In the genomic region with DNA sequence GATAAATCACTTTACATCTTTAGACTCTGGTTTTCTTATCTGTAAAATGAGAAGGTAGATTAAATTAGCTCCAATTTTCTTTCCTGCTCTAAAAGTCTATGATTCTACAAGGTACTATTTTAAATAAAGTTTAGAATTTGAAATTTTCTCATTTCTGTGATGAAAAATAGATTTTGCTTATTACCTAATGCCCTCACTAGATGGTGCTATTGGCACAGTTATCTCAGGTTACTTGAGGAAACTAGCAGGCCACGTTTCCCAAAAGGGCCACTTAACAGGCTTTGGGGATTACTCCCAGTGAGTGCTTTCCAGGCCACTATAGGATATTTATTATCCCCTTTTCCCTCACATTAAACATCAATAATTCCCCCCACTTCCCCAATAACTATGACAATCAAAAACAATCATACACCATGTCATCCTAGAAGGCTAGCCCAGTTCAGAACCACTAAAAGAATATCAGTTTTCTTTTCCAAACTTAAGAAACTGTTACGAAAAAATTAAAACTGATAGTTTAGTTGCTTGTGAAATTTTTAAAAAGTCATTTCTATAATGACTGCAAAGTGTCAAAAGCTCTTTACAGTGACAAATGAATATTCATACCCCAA, we compare ENCODE assay signal across 9 cellular contexts. TPM values are rescaled to one million over a fixed set of nuclear protein-coding genes. Genes with fewer than 3 reads are reported as not detected.
A peak's percentile ranks its signal among the peaks of the same experiment; 100 is the strongest.
DNase-seq lines count a peak whose midpoint lies in the region; ATAC-seq, FAIRE-seq and TF ChIP-seq lines count a peak whose summit lies in the region.
"Had no signal": no experiment of that assay in that cellular context is flagged by ENCODE, and none has a peak within 500 bp of the region (broad histone marks: within the 10 kb centered on the region; RNA-seq: fewer than 3 reads in every experiment).

No MANE protein-coding gene starts in this region.

- no peaks in the 10 kb centered on the region for H3K9me3 ChIP-seq in osteoblast (ENCODE audit: low read depth, low read length)

- H3K4me1 ChIP-seq in osteoblast (ENCODE audit: insufficient read depth, low read length): no peaks in the 10 kb centered on the region

- no peak overlapping the region for H3K4me3 ChIP-seq in osteoblast (ENCODE audit: insufficient read depth, low read length)

- peak; percentile 72 for TF ChIP-seq CTCF in osteoblast (IDR thresholded peaks at IDR 0.05; ENCODE audit: extremely low read depth, low read depth, low read length)

- no peaks in the 10 kb centered on the region for H3K27me3 ChIP-seq in osteoblast (ENCODE audit: insufficient read depth, low read length)

- H3K4me3 Mint-ChIP-seq in activated T-cell treated with anti-CD3 and anti-CD28 coated beads, Interleukin-2, amount 50 U/mL, for 72 hours: peak overlapping the region in 1 of 2 donors; percentile 23
- H3K4me3 Mint-ChIP-seq: central memory CD8-positive, alpha-beta T cell had no signal

- H3K4me2 ChIP-seq in osteoblast (ENCODE audit: insufficient read depth, low read length): no peak overlapping the region

- peak; percentile 83 for FAIRE-seq in frontal cortex (lab: Jason Lieb, UNC)

- peak overlapping the region; percentile 86 for H3K27ac Mint-ChIP-seq in activated T-cell treated with anti-CD3 and anti-CD28 coated beads, Interleukin-2, amount 50 U/mL, for 72 hours

- no peak overlapping the region for H3K27ac ChIP-seq in osteoblast (ENCODE audit: low read depth, low read length)

- peak; percentile 57 for DNase-seq in DMS79 (lab: John Stamatoyannopoulos, UW)
- DNase-seq in NCI-H510A treated with DMSO at 0.1 percent for 48 hours (lab: John Stamatoyannopoulos, UW): peak; percentile 62
- peak; percentile 18 to 34 for DNase-seq in activated T-cell treated with anti-CD3 and anti-CD28 coated beads, Interleukin-2, amount 50 U/mL, for 72 hours
- peak; percentile 47 to 51 for DNase-seq in frontal cortex (ENCODE audit: low spot score in 2 of 2)
- peak; percentile 17 for DNase-seq in osteoblast (ENCODE audit: insufficient read length, low spot score, missing footprints)

- H3K27me3 Mint-ChIP-seq in activated T-cell treated with anti-CD3 and anti-CD28 coated beads, Interleukin-2, amount 50 U/mL, for 72 hours (ENCODE audit: low read depth): no peaks in the 10 kb centered on the region
- H3K27me3 Mint-ChIP-seq: central memory CD8-positive, alpha-beta T cell had no signal

- peaks cover 1 to 3% of the 10 kb centered on the region in 2 donors for H3K36me3 Mint-ChIP-seq in activated T-cell treated with anti-CD3 and anti-CD28 coated beads, Interleukin-2, amount 50 U/mL, for 72 hours (ENCODE audit: insufficient read depth in 2 of 2)

- no peaks in the 10 kb centered on the region for H3K36me3 ChIP-seq in osteoblast (ENCODE audit: insufficient read depth, low read length)

- ATAC-seq in HG03280 (IDR thresholded peaks at IDR 0.05; ENCODE audit: unreplicated experiment) (peak; percentile 62), HG03457 (IDR thresholded peaks at IDR 0.05; ENCODE audit: unreplicated experiment) (no peak), GM21825 (IDR thresholded peaks at IDR 0.05; ENCODE audit: unreplicated experiment) (no peak)
- peak in 1 of 2 donors; percentile 58 for ATAC-seq in activated T-cell treated with anti-CD3 and anti-CD28 coated beads, Interleukin-2, amount 50 U/mL, for 72 hours (replicated peaks in 1 of 2)

- H3K79me2 ChIP-seq in osteoblast (ENCODE audit: insufficient read depth, low read length): no peaks in the 10 kb centered on the region

- no peaks in the 10 kb centered on the region for H3K9me3 Mint-ChIP-seq in activated T-cell treated with anti-CD3 and anti-CD28 coated beads, Interleukin-2, amount 50 U/mL, for 72 hours
- H3K9me3 Mint-ChIP-seq: central memory CD8-positive, alpha-beta T cell had no signal

- H2AFZ ChIP-seq in osteoblast (ENCODE audit: low read length): peak overlapping the region; percentile 38

- H3K4me1 Mint-ChIP-seq in activated T-cell treated with anti-CD3 and anti-CD28 coated beads, Interleukin-2, amount 50 U/mL, for 72 hours (ENCODE audit: low read depth): peaks cover 16% of the 10 kb centered on the region

- H4K20me1 ChIP-seq in osteoblast (ENCODE audit: insufficient read depth, low read length): no peaks in the 10 kb centered on the region

RNA-seq across cellular contexts. Expression of a gene that starts 30.6 kb away (rescaled TPM):
- 10 to 100 TPM; 12.2 TPM for total RNA-seq in activated T-cell treated with anti-CD3 and anti-CD28 coated beads, Interleukin-2, amount 50 U/mL, for 72 hours
- total RNA-seq in frontal cortex (47.3 TPM), osteoblast (12.1 and 22.8 TPM in 2 replicates)
